Comparison of ENCODE assay signal across 1 cellular context in genomic region chr17:4856271-4856936, GRCh38.
TF ChIP-seq lines count a peak whose summit lies in the region.

No MANE protein-coding gene starts in this region.

TF ChIP-seq in GM23338, 12 proteins besides CTCF, POLR2A, EP300 and RAD21 (continued from another document):
- TF ChIP-seq ZNF331 (CRISPR knock-in tag; IDR thresholded peaks at IDR 0.05; ENCODE audit: low read depth) (no peak), EZH2 (IDR thresholded peaks at IDR 0.05; ENCODE audit: low read depth, unreplicated experiment) (no peak), CREB1 (CRISPR knock-in tag; IDR thresholded peaks at IDR 0.05; ENCODE audit: low read depth) (no peak), ZNF114 (CRISPR knock-in tag; IDR thresholded peaks at IDR 0.05) (no peak), REST (IDR thresholded peaks at IDR 0.05; ENCODE audit: unreplicated experiment) (no peak), ZNF462 (CRISPR knock-in tag; IDR thresholded peaks at IDR 0.05) (no peak), ETS1 (IDR thresholded peaks at IDR 0.05) (no peak), STAT1 (IDR thresholded peaks at IDR 0.05; ENCODE audit: unreplicated experiment) (no peak), POLR2AphosphoS5 (IDR thresholded peaks at IDR 0.05; ENCODE audit: low read depth) (no peak), JUNB (IDR thresholded peaks at IDR 0.05; ENCODE audit: unreplicated experiment) (no peak)
TF ChIP-seq in GM23338: peak in this region for 0.
